In the genomic region with DNA sequence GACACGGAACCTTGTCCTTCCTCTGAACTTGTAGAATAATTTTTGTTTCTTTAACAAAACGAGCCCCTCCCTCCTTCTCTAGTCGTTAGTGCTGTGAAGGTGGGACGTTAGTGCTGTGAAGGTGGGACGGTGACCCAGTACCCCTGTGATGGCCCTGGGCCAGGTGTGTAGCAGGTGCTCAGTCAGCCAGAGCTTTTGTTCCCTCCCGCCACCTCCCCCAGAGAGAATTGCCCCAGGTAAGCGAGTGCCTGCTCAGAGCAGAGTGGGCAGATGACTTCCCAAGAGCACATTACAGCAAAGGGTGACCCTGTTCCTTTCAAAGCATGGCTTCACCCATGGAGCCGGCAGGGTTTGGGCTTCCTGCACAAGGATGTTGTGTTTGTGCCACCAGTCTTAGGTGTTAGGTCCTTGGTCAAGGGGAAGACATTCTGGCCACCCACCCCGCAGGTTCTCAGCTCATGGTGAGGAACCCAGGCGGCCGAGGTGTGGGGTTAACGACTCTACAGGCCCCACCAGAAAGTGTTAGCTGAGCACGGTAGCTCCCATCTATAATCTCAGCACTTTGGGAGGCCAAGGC, we compare ENCODE assay signal across 1 cellular context.
TF ChIP-seq lines count a peak whose summit lies in the region.

No MANE protein-coding gene starts in this region.

TF ChIP-seq in SK-N-SH, 30 proteins besides CTCF, POLR2A, EP300 and RAD21 (continued from another document):
- TF ChIP-seq, protein P1, sequence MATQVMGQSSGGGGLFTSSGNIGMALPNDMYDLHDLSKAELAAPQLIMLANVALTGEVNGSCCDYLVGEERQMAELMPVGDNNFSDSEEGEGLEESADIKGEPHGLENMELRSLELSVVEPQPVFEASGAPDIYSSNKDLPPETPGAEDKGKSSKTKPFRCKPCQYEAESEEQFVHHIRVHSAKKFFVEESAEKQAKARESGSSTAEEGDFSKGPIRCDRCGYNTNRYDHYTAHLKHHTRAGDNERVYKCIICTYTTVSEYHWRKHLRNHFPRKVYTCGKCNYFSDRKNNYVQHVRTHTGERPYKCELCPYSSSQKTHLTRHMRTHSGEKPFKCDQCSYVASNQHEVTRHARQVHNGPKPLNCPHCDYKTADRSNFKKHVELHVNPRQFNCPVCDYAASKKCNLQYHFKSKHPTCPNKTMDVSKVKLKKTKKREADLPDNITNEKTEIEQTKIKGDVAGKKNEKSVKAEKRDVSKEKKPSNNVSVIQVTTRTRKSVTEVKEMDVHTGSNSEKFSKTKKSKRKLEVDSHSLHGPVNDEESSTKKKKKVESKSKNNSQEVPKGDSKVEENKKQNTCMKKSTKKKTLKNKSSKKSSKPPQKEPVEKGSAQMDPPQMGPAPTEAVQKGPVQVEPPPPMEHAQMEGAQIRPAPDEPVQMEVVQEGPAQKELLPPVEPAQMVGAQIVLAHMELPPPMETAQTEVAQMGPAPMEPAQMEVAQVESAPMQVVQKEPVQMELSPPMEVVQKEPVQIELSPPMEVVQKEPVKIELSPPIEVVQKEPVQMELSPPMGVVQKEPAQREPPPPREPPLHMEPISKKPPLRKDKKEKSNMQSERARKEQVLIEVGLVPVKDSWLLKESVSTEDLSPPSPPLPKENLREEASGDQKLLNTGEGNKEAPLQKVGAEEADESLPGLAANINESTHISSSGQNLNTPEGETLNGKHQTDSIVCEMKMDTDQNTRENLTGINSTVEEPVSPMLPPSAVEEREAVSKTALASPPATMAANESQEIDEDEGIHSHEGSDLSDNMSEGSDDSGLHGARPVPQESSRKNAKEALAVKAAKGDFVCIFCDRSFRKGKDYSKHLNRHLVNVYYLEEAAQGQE (IDR thresholded peaks at IDR 0.05; ENCODE audit: low read depth, low read length): no peak
